In the genomic region with DNA sequence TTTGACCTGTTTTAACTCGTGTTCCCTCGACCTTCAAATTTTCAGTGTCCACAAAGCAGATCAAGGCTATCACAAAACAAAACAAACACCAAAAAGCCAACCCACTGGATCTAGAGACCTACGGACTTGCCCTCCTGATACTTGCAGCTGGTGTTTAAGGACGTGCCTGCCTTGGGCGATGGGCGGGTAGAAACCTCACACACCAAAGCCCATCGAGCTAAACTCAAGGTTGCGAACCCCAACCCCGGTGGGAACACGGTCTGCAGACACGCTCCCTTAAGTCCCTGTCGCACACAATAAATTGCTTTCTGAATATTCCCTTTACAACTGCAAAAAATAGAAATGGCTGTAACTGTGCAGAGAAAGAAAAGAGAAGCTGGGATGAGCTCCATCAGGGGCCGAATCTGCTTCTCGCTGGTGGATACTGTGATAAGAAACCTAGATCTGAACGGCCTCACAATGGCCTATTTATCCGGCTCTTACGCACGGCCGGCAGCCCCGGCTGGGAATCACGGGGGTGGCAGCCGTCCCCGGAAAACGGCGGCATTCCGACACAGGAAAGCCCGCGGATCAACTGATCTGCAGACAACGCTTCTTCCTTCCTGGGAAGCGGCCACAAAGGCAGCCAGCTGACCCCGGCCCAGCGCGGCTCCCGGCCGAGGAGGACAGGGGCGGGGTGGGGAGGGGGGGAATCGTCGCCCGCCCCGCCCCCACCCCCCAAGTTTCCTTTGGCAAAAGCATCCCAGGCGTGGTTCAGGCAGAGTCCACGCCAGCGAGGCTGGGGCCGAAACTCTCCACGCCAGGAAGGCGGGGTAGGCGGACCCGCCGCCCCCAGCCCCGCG, we compare ENCODE assay signal across 1 cellular context.
TF ChIP-seq lines count a peak whose summit lies in the region.

No MANE protein-coding gene starts in this region.

TF ChIP-seq in HEK293, 187 proteins besides CTCF, POLR2A, EP300 and RAD21 (continued from another document):
- TF ChIP-seq ZNF660 (tag by site-specific recombination; IDR thresholded peaks at IDR 0.05) = 0 out of 2 replicates have a peak, but pooled peaks have one; percentile 28
- no peak for TF ChIP-seq ZNF302 (tag by site-specific recombination; IDR thresholded peaks at IDR 0.05; ENCODE audit: low read depth)
- 0 out of 2 replicates have a peak, but pooled peaks have one; percentile 23 for TF ChIP-seq ZSCAN30 (tag by site-specific recombination; IDR thresholded peaks at IDR 0.05)
- TF ChIP-seq ZNF677 (tag by site-specific recombination; IDR thresholded peaks at IDR 0.05) = no peak
- no peak for TF ChIP-seq OVOL3 (tag by site-specific recombination; IDR thresholded peaks at IDR 0.05)
- TF ChIP-seq, protein P1, sequence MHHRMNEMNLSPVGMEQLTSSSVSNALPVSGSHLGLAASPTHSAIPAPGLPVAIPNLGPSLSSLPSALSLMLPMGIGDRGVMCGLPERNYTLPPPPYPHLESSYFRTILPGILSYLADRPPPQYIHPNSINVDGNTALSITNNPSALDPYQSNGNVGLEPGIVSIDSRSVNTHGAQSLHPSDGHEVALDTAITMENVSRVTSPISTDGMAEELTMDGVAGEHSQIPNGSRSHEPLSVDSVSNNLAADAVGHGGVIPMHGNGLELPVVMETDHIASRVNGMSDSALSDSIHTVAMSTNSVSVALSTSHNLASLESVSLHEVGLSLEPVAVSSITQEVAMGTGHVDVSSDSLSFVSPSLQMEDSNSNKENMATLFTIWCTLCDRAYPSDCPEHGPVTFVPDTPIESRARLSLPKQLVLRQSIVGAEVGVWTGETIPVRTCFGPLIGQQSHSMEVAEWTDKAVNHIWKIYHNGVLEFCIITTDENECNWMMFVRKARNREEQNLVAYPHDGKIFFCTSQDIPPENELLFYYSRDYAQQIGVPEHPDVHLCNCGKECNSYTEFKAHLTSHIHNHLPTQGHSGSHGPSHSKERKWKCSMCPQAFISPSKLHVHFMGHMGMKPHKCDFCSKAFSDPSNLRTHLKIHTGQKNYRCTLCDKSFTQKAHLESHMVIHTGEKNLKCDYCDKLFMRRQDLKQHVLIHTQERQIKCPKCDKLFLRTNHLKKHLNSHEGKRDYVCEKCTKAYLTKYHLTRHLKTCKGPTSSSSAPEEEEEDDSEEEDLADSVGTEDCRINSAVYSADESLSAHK (tag by site-specific recombination; IDR thresholded peaks at IDR 0.05) = no peak
- 0 out of 2 replicates have a peak, but pooled peaks have one; percentile 25 for TF ChIP-seq ZNF501 (tag by site-specific recombination; IDR thresholded peaks at IDR 0.05)
- TF ChIP-seq ZNF514 (tag by site-specific recombination; IDR thresholded peaks at IDR 0.05) = no peak
- TF ChIP-seq, protein P2, sequence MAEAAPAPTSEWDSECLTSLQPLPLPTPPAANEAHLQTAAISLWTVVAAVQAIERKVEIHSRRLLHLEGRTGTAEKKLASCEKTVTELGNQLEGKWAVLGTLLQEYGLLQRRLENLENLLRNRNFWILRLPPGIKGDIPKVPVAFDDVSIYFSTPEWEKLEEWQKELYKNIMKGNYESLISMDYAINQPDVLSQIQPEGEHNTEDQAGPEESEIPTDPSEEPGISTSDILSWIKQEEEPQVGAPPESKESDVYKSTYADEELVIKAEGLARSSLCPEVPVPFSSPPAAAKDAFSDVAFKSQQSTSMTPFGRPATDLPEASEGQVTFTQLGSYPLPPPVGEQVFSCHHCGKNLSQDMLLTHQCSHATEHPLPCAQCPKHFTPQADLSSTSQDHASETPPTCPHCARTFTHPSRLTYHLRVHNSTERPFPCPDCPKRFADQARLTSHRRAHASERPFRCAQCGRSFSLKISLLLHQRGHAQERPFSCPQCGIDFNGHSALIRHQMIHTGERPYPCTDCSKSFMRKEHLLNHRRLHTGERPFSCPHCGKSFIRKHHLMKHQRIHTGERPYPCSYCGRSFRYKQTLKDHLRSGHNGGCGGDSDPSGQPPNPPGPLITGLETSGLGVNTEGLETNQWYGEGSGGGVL (tag by site-specific recombination; IDR thresholded peaks at IDR 0.05) = peak; percentile 63; the same call in 1 of the 2 replicates
- TF ChIP-seq, protein P3, sequence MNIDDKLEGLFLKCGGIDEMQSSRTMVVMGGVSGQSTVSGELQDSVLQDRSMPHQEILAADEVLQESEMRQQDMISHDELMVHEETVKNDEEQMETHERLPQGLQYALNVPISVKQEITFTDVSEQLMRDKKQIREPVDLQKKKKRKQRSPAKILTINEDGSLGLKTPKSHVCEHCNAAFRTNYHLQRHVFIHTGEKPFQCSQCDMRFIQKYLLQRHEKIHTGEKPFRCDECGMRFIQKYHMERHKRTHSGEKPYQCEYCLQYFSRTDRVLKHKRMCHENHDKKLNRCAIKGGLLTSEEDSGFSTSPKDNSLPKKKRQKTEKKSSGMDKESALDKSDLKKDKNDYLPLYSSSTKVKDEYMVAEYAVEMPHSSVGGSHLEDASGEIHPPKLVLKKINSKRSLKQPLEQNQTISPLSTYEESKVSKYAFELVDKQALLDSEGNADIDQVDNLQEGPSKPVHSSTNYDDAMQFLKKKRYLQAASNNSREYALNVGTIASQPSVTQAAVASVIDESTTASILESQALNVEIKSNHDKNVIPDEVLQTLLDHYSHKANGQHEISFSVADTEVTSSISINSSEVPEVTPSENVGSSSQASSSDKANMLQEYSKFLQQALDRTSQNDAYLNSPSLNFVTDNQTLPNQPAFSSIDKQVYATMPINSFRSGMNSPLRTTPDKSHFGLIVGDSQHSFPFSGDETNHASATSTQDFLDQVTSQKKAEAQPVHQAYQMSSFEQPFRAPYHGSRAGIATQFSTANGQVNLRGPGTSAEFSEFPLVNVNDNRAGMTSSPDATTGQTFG (tag by site-specific recombination; IDR thresholded peaks at IDR 0.05; ENCODE audit: borderline replicate concordance) = no peak
- TF ChIP-seq, protein P4, sequence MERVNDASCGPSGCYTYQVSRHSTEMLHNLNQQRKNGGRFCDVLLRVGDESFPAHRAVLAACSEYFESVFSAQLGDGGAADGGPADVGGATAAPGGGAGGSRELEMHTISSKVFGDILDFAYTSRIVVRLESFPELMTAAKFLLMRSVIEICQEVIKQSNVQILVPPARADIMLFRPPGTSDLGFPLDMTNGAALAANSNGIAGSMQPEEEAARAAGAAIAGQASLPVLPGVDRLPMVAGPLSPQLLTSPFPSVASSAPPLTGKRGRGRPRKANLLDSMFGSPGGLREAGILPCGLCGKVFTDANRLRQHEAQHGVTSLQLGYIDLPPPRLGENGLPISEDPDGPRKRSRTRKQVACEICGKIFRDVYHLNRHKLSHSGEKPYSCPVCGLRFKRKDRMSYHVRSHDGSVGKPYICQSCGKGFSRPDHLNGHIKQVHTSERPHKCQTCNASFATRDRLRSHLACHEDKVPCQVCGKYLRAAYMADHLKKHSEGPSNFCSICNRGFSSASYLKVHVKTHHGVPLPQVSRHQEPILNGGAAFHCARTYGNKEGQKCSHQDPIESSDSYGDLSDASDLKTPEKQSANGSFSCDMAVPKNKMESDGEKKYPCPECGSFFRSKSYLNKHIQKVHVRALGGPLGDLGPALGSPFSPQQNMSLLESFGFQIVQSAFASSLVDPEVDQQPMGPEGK (tag by site-specific recombination; IDR thresholded peaks at IDR 0.05) = peak; percentile 59; the same call in 1 of the 2 replicates
- TF ChIP-seq, protein P5, sequence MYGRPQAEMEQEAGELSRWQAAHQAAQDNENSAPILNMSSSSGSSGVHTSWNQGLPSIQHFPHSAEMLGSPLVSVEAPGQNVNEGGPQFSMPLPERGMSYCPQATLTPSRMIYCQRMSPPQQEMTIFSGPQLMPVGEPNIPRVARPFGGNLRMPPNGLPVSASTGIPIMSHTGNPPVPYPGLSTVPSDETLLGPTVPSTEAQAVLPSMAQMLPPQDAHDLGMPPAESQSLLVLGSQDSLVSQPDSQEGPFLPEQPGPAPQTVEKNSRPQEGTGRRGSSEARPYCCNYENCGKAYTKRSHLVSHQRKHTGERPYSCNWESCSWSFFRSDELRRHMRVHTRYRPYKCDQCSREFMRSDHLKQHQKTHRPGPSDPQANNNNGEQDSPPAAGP (tag by site-specific recombination; IDR thresholded peaks at IDR 0.05) = no peak
- TF ChIP-seq ZNF670 (tag by site-specific recombination; IDR thresholded peaks at IDR 0.05; ENCODE audit: low read depth) = no peak
- peak; percentile 26; the same call in 1 of the 2 replicates for TF ChIP-seq ZNF394 (tag by site-specific recombination; IDR thresholded peaks at IDR 0.05; ENCODE audit: borderline replicate concordance)
- TF ChIP-seq, protein P6, sequence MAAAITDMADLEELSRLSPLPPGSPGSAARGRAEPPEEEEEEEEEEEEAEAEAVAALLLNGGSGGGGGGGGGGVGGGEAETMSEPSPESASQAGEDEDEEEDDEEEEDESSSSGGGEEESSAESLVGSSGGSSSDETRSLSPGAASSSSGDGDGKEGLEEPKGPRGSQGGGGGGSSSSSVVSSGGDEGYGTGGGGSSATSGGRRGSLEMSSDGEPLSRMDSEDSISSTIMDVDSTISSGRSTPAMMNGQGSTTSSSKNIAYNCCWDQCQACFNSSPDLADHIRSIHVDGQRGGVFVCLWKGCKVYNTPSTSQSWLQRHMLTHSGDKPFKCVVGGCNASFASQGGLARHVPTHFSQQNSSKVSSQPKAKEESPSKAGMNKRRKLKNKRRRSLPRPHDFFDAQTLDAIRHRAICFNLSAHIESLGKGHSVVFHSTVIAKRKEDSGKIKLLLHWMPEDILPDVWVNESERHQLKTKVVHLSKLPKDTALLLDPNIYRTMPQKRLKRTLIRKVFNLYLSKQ (tag by site-specific recombination; IDR thresholded peaks at IDR 0.05; ENCODE audit: borderline replicate concordance) = no peak
- TF ChIP-seq KLF10 (tag by site-specific recombination; IDR thresholded peaks at IDR 0.05) = 0 out of 2 replicates have a peak, but pooled peaks have one; percentile 34
- TF ChIP-seq TRIM28 (IDR thresholded peaks at IDR 0.05; ENCODE audit: borderline replicate concordance, low read length) = no peak
- TF ChIP-seq, protein P7, sequence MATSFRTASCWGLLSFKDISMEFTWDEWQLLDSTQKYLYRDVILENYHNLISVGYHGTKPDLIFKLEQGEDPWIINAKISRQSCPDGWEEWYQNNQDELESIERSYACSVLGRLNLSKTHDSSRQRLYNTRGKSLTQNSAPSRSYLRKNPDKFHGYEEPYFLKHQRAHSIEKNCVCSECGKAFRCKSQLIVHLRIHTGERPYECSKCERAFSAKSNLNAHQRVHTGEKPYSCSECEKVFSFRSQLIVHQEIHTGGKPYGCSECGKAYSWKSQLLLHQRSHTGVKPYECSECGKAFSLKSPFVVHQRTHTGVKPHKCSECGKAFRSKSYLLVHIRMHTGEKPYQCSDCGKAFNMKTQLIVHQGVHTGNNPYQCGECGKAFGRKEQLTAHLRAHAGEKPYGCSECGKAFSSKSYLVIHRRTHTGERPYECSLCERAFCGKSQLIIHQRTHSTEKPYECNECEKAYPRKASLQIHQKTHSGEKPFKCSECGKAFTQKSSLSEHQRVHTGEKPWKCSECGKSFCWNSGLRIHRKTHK (tag by site-specific recombination; IDR thresholded peaks at IDR 0.05) = no peak
- no peak for TF ChIP-seq YY2 (tag by site-specific recombination; IDR thresholded peaks at IDR 0.05)
- TF ChIP-seq MEIS1 (CRISPR knock-in tag; IDR thresholded peaks at IDR 0.05; ENCODE audit: borderline replicate concordance) = no peak
- no peak for TF ChIP-seq ZNF114 (tag by site-specific recombination; IDR thresholded peaks at IDR 0.05)
- peak; percentile 53 for TF ChIP-seq ZBTB17 (tag by site-specific recombination; IDR thresholded peaks at IDR 0.05)
- TF ChIP-seq ZNF623 (tag by site-specific recombination; IDR thresholded peaks at IDR 0.05) = no peak
- TF ChIP-seq KLF8 (tag by site-specific recombination; IDR thresholded peaks at IDR 0.05) = no peak
- no peak for TF ChIP-seq ZNF214 (tag by site-specific recombination; IDR thresholded peaks at IDR 0.05; ENCODE audit: borderline replicate concordance)
- TF ChIP-seq ZNF341 (tag by site-specific recombination; IDR thresholded peaks at IDR 0.05; ENCODE audit: low read depth) = peak; percentile 89
